ENCODE assay signal across 28 cellular contexts in genomic region chr5:54696931-54697330, GRCh38.
A peak's percentile ranks its signal among the peaks of the same experiment; 100 is the strongest.
DNase-seq lines count a peak whose midpoint lies in the region; ATAC-seq and TF ChIP-seq lines count a peak whose summit lies in the region.
"Had no signal": no experiment of that assay in that cellular context is flagged by ENCODE, and none has a peak within 500 bp of the region (broad histone marks: within the 10 kb centered on the region; RNA-seq: fewer than 3 reads in every experiment).

No MANE protein-coding gene starts in this region.

- peak overlapping the region; percentile 69; the same call in 2 of the 3 replicates for H2BK15ac ChIP-seq in IMR-90 (ENCODE audit: low read depth, low read length)

- H3K4me3 Mint-ChIP-seq in activated naive CD8-positive, alpha-beta T cell treated with anti-CD3 and anti-CD28 coated beads, Interleukin-2, amount 50 U/mL, for 24 hours: no peak overlapping the region
- no peak overlapping the region for H3K4me3 Mint-ChIP-seq in type B pancreatic cell
- H3K4me3 Mint-ChIP-seq: activated CD4-positive, alpha-beta T cell treated with anti-CD3 and anti-CD28 coated beads, Interleukin-2, amount 10 ng/mL, durations not matched to agents 24 days and 14 days; brain; mesothelial cell of epicardium; naive thymus-derived CD4-positive, alpha-beta T cell had no signal

- CTCF ChIA-PET in IMR-90 (lab: Yijun Ruan, JAX): interaction anchor here (0.5 kb wide), 1 partner anchor 199 kb away, joined by 3 read pairs; no protein-coding TSS in a partner anchor

- WGBS in IMR-90 (ENCODE audit: extremely low coverage in 2 of 2, insufficient read length in 1 of 2), 2 experiments: 50% methylated on average over 1 of the region's 4 CpGs; no CpG with 5 or more reads in 1 of the 2 experiments
- WGBS in gastroesophageal sphincter (ENCODE audit: low coverage in 1 of 2), 2 donors: 13 to 19% methylated on average over 1 to 2 of the region's 4 CpGs

- no peaks in the 10 kb centered on the region for H3K4me1 Mint-ChIP-seq in activated naive CD8-positive, alpha-beta T cell treated with anti-CD3 and anti-CD28 coated beads, Interleukin-2, amount 50 U/mL, for 24 hours
- H3K4me1 Mint-ChIP-seq in type B pancreatic cell (ENCODE audit: unreplicated experiment): peaks cover 16% of the 10 kb centered on the region
- H3K4me1 Mint-ChIP-seq: activated CD4-positive, alpha-beta T cell treated with anti-CD3 and anti-CD28 coated beads, Interleukin-2, amount 10 ng/mL, durations not matched to agents 24 days and 14 days had no signal

- H3K23ac ChIP-seq in IMR-90 (ENCODE audit: low read depth, low read length): peak overlapping the region; percentile 36; the same call in 1 of the 2 replicates

- H2BK120ac ChIP-seq in IMR-90 (ENCODE audit: low read depth, low read length): peak overlapping the region; percentile 74; the same call in 1 of the 2 replicates

- H2AK5ac ChIP-seq in IMR-90 (ENCODE audit: low read depth, low read length): peak overlapping the region; percentile 75; the same call in 1 of the 2 replicates

- H3K27me3 ChIP-seq in IMR-90 (ENCODE audit: control insufficient read depth, insufficient read depth, low read length) (no peaks in the 10 kb centered on the region), gastroesophageal sphincter (no peaks in the 10 kb centered on the region)
- H3K27me3 ChIP-seq: upper lobe of left lung had no signal

- H2BK20ac ChIP-seq in IMR-90 (ENCODE audit: low read depth, low read length): peak overlapping the region; percentile 35

- no TSS peak for BruUV-seq in IMR-90 (replicated peaks; lab: Mats Ljungman, UMichigan)

- no peak for ATAC-seq in IMR-90 (ENCODE audit: low read depth)
- no peak for ATAC-seq in gastroesophageal sphincter
- no peak for ATAC-seq in activated naive CD8-positive, alpha-beta T cell treated with anti-CD3 and anti-CD28 coated beads, Interleukin-2, amount 50 U/mL, for 24 hours
- ATAC-seq in GM18870 (IDR thresholded peaks at IDR 0.05; ENCODE audit: unreplicated experiment): no peak
- ATAC-seq: naive thymus-derived CD4-positive, alpha-beta T cell had no signal

- H3K9me3 ChIP-seq in IMR-90 (ENCODE audit: control insufficient read depth, insufficient read depth, low read length): no peaks in the 10 kb centered on the region
- H3K9me3 ChIP-seq in gastroesophageal sphincter: no peaks in the 10 kb centered on the region
- H3K9me3 ChIP-seq: upper lobe of left lung had no signal

- TF ChIP-seq RAD21 in IMR-90 (IDR thresholded peaks at IDR 0.05; ENCODE audit: low read length): no peak

- peak overlapping the region; percentile 57 for H3K14ac ChIP-seq in IMR-90 (replicated peaks; ENCODE audit: low read depth, low read length)

- TF ChIP-seq CTCF in IMR-90 (conservative IDR thresholded peaks at IDR 0.05; ENCODE audit: low read depth, low read length): no peak
- TF ChIP-seq CTCF in gastroesophageal sphincter (IDR thresholded peaks at IDR 0.05): no peak
- TF ChIP-seq CTCF in type B pancreatic cell (conservative IDR thresholded peaks at IDR 0.05): no peak

- H3K36me3 Mint-ChIP-seq in activated naive CD8-positive, alpha-beta T cell treated with anti-CD3 and anti-CD28 coated beads, Interleukin-2, amount 50 U/mL, for 24 hours (ENCODE audit: low read depth): no peaks in the 10 kb centered on the region
- peaks cover 3% of the 10 kb centered on the region for H3K36me3 Mint-ChIP-seq in type B pancreatic cell
- H3K36me3 Mint-ChIP-seq: brain, mesothelial cell of epicardium had no signal

- H3K27me3 Mint-ChIP-seq in activated naive CD8-positive, alpha-beta T cell treated with anti-CD3 and anti-CD28 coated beads, Interleukin-2, amount 50 U/mL, for 24 hours: no peaks in the 10 kb centered on the region
- no peaks in the 10 kb centered on the region for H3K27me3 Mint-ChIP-seq in type B pancreatic cell

- H3K79me1 ChIP-seq in IMR-90 (ENCODE audit: low read depth in 1 of 2, low read length in 2 of 2): peaks cover 2 to 40% of the 10 kb centered on the region in 2 experiments; a peak in 2 of 4 replicates

- H3K4me3 ChIP-seq in IMR-90 (ENCODE audit: insufficient read depth, low read depth, low read length) (no peak overlapping the region), gastroesophageal sphincter (no peak overlapping the region)
- H3K4me3 ChIP-seq: smooth muscle cell, upper lobe of left lung had no signal

- H4K91ac ChIP-seq in IMR-90 (ENCODE audit: insufficient read depth, low read depth, low read length): peak overlapping the region; percentile 78

- POLR2A ChIA-PET in IMR-90 (lab: Charles Lee; ENCODE audit: unreplicated experiment): no interaction called here

- dilution Hi-C loops in IMR-90 (cut with HindIII; ENCODE audit: low sequenced_read_pairs, unreplicated experiment): no loop called here

- DNase-seq in IMR-90 (no peak), caudate nucleus (lab: John Stamatoyannopoulos, UW) (peak in 1 of 61 donors; percentile 3), pons (ENCODE audit: low spot score) (peak; percentile 56), NCI-H2029 (lab: John Stamatoyannopoulos, UW) (no peak), type B pancreatic cell (ENCODE audit: extremely low spot score, unreplicated experiment) (no peak)
- DNase-seq in activated naive CD8-positive, alpha-beta T cell treated with anti-CD3 and anti-CD28 coated beads, Interleukin-2, amount 50 U/mL, for 24 hours: no peak
- DNase-seq: activated CD4-positive, alpha-beta T cell treated with anti-CD3 and anti-CD28 coated beads, Interleukin-2, amount 10 ng/mL, durations not matched to agents 24 days and 14 days; activated gamma-delta T cell; activated T-cell treated with anti-CD3 and anti-CD28 coated beads, Interleukin-2, amount 50 U/mL, for 1 hour; DMS79 treated with DMSO at 0.1 percent for 48 hours; effector CD8-positive, alpha-beta T cell; Kasumi-1; naive thymus-derived CD4-positive, alpha-beta T cell; NCI-H1694 treated with DMSO at 0.1 percent for 48 hours; NCI-H2171 treated with DMSO at 0.1 percent for 48 hours; NCI-H524; NK-92 treated with Interleukin-12 subunit alpha and Interleukin-12 subunit beta, amount 100 ng/mL, for 24 hours; nucleus accumbens; SIG-M5; stimulated activated CD4-positive, alpha-beta T cell treated with anti-CD3 and anti-CD28 coated beads, Interleukin-2, amount 100 ng/mL, for 24 hours; upper lobe of left lung had no signal

- no peaks in the 10 kb centered on the region for H4K20me1 ChIP-seq in IMR-90 (ENCODE audit: insufficient read depth, low read length)

- no peak for TF ChIP-seq EP300 in gastroesophageal sphincter (IDR thresholded peaks at IDR 0.05)

- H2BK5ac ChIP-seq in IMR-90 (ENCODE audit: low read depth, low read length, poor library complexity, severe bottlenecking): peak overlapping the region; percentile 68

- H3K56ac ChIP-seq in IMR-90 (ENCODE audit: extremely low read depth, insufficient read depth, low read length): no peak overlapping the region

- no peak for TF ChIP-seq POLR2A in IMR-90 (IDR thresholded peaks at IDR 0.05; ENCODE audit: low read depth, low read length)
- no peak for TF ChIP-seq POLR2A in gastroesophageal sphincter (IDR thresholded peaks at IDR 0.05)

- peak overlapping the region; percentile 23 to 67; a peak in 3 of 4 replicates for H4K8ac ChIP-seq in IMR-90 (ENCODE audit: low read depth in 2 of 2, low read length in 2 of 2)

- H2AK9ac ChIP-seq in IMR-90 (replicated peaks; ENCODE audit: low read depth, low read length, poor library complexity): peak overlapping the region; percentile 58

- peak overlapping the region; percentile 67 for H3K4ac ChIP-seq in IMR-90 (ENCODE audit: low read depth, low read length)

- in situ Hi-C loops in IMR-90 (cut with MboI; ENCODE audit: low sequenced_read_pairs): no loop called here

- no peak overlapping the region; the same call in 1 of the 2 replicates for H3K9ac ChIP-seq in IMR-90 (ENCODE audit: low read depth, low read length)

- peaks cover 14% of the 10 kb centered on the region for H3K9me1 ChIP-seq in IMR-90 (ENCODE audit: insufficient read depth, low read length)

- H3K4me2 ChIP-seq in IMR-90 (ENCODE audit: low read depth, low read length): peak overlapping the region; percentile 17
- H3K4me2 ChIP-seq: smooth muscle cell had no signal

- H3K18ac ChIP-seq in IMR-90 (ENCODE audit: low read depth, low read length): peak overlapping the region; percentile 84

- H3K27ac Mint-ChIP-seq in activated naive CD8-positive, alpha-beta T cell treated with anti-CD3 and anti-CD28 coated beads, Interleukin-2, amount 50 U/mL, for 24 hours: no peak overlapping the region
- H3K27ac Mint-ChIP-seq in type B pancreatic cell: no peak overlapping the region
- H3K27ac Mint-ChIP-seq: activated CD4-positive, alpha-beta T cell treated with anti-CD3 and anti-CD28 coated beads, Interleukin-2, amount 10 ng/mL, durations not matched to agents 24 days and 14 days had no signal

- H2AFZ ChIP-seq in IMR-90 (replicated peaks; ENCODE audit: low read length, poor library complexity): peak overlapping the region; percentile 68

- H3K27ac ChIP-seq in IMR-90 (ENCODE audit: insufficient read depth, low read length): peak overlapping the region; percentile 73
- peak overlapping the region; percentile 32 for H3K27ac ChIP-seq in caudate nucleus (ENCODE audit: low read depth, low read length)
- H3K27ac ChIP-seq in gastroesophageal sphincter: peak overlapping the region in 3 of 4 donors; percentile 38 to 57 (median 50)
- H3K27ac ChIP-seq: C4-2B, epithelial cell of prostate had no signal

- no peaks in the 10 kb centered on the region for H3K9me3 Mint-ChIP-seq in activated naive CD8-positive, alpha-beta T cell treated with anti-CD3 and anti-CD28 coated beads, Interleukin-2, amount 50 U/mL, for 24 hours
- H3K9me3 Mint-ChIP-seq in type B pancreatic cell: peaks cover 4% of the 10 kb centered on the region
- H3K9me3 Mint-ChIP-seq: activated CD4-positive, alpha-beta T cell treated with anti-CD3 and anti-CD28 coated beads, Interleukin-2, amount 10 ng/mL, durations not matched to agents 24 days and 14 days; brain; mesothelial cell of epicardium had no signal

- peak overlapping the region; percentile 88 for H4K5ac ChIP-seq in IMR-90 (ENCODE audit: low read depth, low read length)

- intact Hi-C loops in IMR-90 (cut with micrococcal nuclease): loop anchor here (2.0 kb wide), 1 partner anchor 14 kb away; no protein-coding TSS in a partner anchor

- H3K4me1 ChIP-seq in IMR-90 (ENCODE audit: control insufficient read depth, insufficient read depth, low read length): peaks cover 17% of the 10 kb centered on the region
- H3K4me1 ChIP-seq in gastroesophageal sphincter: peaks cover 0 to 28% (median 10%) of the 10 kb centered on the region in 3 donors

- no peaks in the 10 kb centered on the region for H3K36me3 ChIP-seq in IMR-90 (ENCODE audit: control insufficient read depth, insufficient read depth, low read length)
- no peaks in the 10 kb centered on the region for H3K36me3 ChIP-seq in gastroesophageal sphincter
- H3K36me3 ChIP-seq: upper lobe of left lung had no signal

TF ChIP-seq in IMR-90, 13 proteins besides CTCF, POLR2A, EP300 and RAD21 (continues in another document):
- no peak for TF ChIP-seq NFE2L2 (IDR thresholded peaks at IDR 0.05; ENCODE audit: low read depth, low read length)
- no peak for TF ChIP-seq CEBPB (IDR thresholded peaks at IDR 0.05; ENCODE audit: low read depth, low read length)
